8 cellular contexts compared by ENCODE assay signal in genomic region chr19:8487137-8487851, GRCh38. TPM values are rescaled to one million over a fixed set of nuclear protein-coding genes. Genes with fewer than 3 reads are reported as not detected.
DNase-seq lines count a peak whose midpoint lies in the region; ATAC-seq and TF ChIP-seq lines count a peak whose summit lies in the region.

No MANE protein-coding gene starts in this region.

- no peaks in the 10 kb centered on the region for H3K9me3 Mint-ChIP-seq in activated CD4-positive, alpha-beta T cell treated with anti-CD3 and anti-CD28 coated beads for 36 hours (ENCODE audit: low read depth)
- no peaks in the 10 kb centered on the region for H3K9me3 Mint-ChIP-seq in endothelial cell (ENCODE audit: unreplicated experiment)

- H3K36me3 Mint-ChIP-seq in activated CD4-positive, alpha-beta T cell treated with anti-CD3 and anti-CD28 coated beads for 36 hours (ENCODE audit: low read depth): peaks cover 63% of the 10 kb centered on the region
- H3K36me3 Mint-ChIP-seq in endothelial cell (ENCODE audit: low read depth, unreplicated experiment): peaks cover 51% of the 10 kb centered on the region

- intact Hi-C loops in activated CD4-positive, alpha-beta T cell treated with anti-CD3 and anti-CD28 coated beads for 36 hours (cut with DNase I, micrococcal nuclease): loop anchor here in 1 of 2 experiments (1.0 to 2.0 kb wide), 2 partner anchors 26 to 42 kb away; partner anchors contain the start of gene HNRNPM
- intact Hi-C loops in ovary (cut with DNase I): no loop called here

- no peak overlapping the region for H3K4me3 Mint-ChIP-seq in activated CD4-positive, alpha-beta T cell treated with anti-CD3 and anti-CD28 coated beads for 36 hours
- peak overlapping the region; percentile 71 for H3K4me3 Mint-ChIP-seq in endothelial cell (ENCODE audit: unreplicated experiment)

- no peaks in the 10 kb centered on the region for H3K27me3 ChIP-seq in ovary

- H3K4me3 ChIP-seq in ovary: no peak overlapping the region

- CTCF ChIA-PET in activated CD4-positive, alpha-beta T cell treated with anti-CD3 and anti-CD28 coated beads for 36 hours (lab: Charles Lee): interaction anchor here (0.5 to 1.7 kb wide), 11 partner anchors 14 to 154 kb away, joined by 3 to 10 read pairs (median 4); partner anchors contain the start of genes PRAM1 and ZNF414

- no peak for TF ChIP-seq EP300 in ovary (IDR thresholded peaks at IDR 0.05)

- peak overlapping the region; percentile 95 for H3K27ac Mint-ChIP-seq in activated CD4-positive, alpha-beta T cell treated with anti-CD3 and anti-CD28 coated beads for 36 hours
- H3K27ac Mint-ChIP-seq in endothelial cell (ENCODE audit: unreplicated experiment): peak overlapping the region; percentile 72

- H3K9me3 ChIP-seq in ovary: no peaks in the 10 kb centered on the region

- WGBS in ovary, 3 donors: 78 to 84% (median 81%) methylated on average over 13 of the region's 13 CpGs

- no peaks in the 10 kb centered on the region for H3K27me3 Mint-ChIP-seq in activated CD4-positive, alpha-beta T cell treated with anti-CD3 and anti-CD28 coated beads for 36 hours
- H3K27me3 Mint-ChIP-seq in endothelial cell (ENCODE audit: unreplicated experiment): peaks cover 21% of the 10 kb centered on the region

- ATAC-seq in HG02759 (IDR thresholded peaks at IDR 0.05; ENCODE audit: unreplicated experiment): peak; percentile 75
- peak; percentile 90 for ATAC-seq in activated CD4-positive, alpha-beta T cell treated with anti-CD3 and anti-CD28 coated beads for 36 hours

- peaks cover 38% of the 10 kb centered on the region for H3K4me1 Mint-ChIP-seq in activated CD4-positive, alpha-beta T cell treated with anti-CD3 and anti-CD28 coated beads for 36 hours
- H3K4me1 Mint-ChIP-seq in endothelial cell (ENCODE audit: unreplicated experiment): peaks cover 23% of the 10 kb centered on the region

- H3K36me3 ChIP-seq in ovary: no peaks in the 10 kb centered on the region

- TF ChIP-seq POLR2A in ovary (IDR thresholded peaks at IDR 0.05): no peak

- POLR2A ChIA-PET in activated CD4-positive, alpha-beta T cell treated with anti-CD3 and anti-CD28 coated beads for 36 hours (lab: Charles Lee): interaction anchor here (0.5 to 1.2 kb wide), 4 partner anchors 9 to 264 kb away, joined by 3 to 8 read pairs (median 4); partner anchors contain the start of gene ZNF414

- TF ChIP-seq CTCF in endothelial cell (IDR thresholded peaks at IDR 0.05; ENCODE audit: unreplicated experiment) (no peak), ovary (IDR thresholded peaks at IDR 0.05) (no peak)

- no peak overlapping the region for H3K27ac ChIP-seq in ovary

- H3K4me1 ChIP-seq in ovary (ENCODE audit: insufficient read depth): no peaks in the 10 kb centered on the region

- peak; percentile 85 for DNase-seq in activated CD4-positive, alpha-beta T cell treated with anti-CD3 and anti-CD28 coated beads for 36 hours
- DNase-seq in endothelial cell (ENCODE audit: low spot score): no peak
- DNase-seq in stimulated activated CD4-positive, alpha-beta T cell treated with anti-CD3 and anti-CD28 coated beads, Interleukin-1b, Interleukin-23, amount 100 ng/mL, for 48 hours: peak; percentile 70
- DNase-seq in ovary: no peak
- no peak for DNase-seq in iPS-NIHi7 (ENCODE audit: extremely low spot score)
- DNase-seq in NK-92 (lab: John Stamatoyannopoulos, UW; ENCODE audit: unreplicated experiment): no peak
- DNase-seq in NCI-H1436 (lab: John Stamatoyannopoulos, UW): no peak

RNA-seq across cellular contexts. Expression of gene PRAM1, which starts 15.1 kb away (rescaled TPM):
- 1 to 10 TPM in 1 of 2 experiments, under 1 TPM in 1; 0.90 to 1.1 TPM for total RNA-seq in activated CD4-positive, alpha-beta T cell treated with anti-CD3 and anti-CD28 coated beads for 36 hours
- total RNA-seq in endothelial cell (ENCODE audit: unreplicated experiment) (not detected), ovary (1 to 10 TPM in 4 of 7 donors, under 1 TPM in 3; 0.11 to 2.2 (median 1.4) TPM)
- polyA plus RNA-seq in ovary: under 1 TPM; 0.35 to 0.88 TPM

RNA-seq across cellular contexts. Expression of gene ZNF414, which starts 26.7 kb away (rescaled TPM):
- total RNA-seq in activated CD4-positive, alpha-beta T cell treated with anti-CD3 and anti-CD28 coated beads for 36 hours: 10 to 100 TPM; 21.0 to 23.7 TPM
- 22.9 TPM for total RNA-seq in endothelial cell (ENCODE audit: unreplicated experiment)
- 10 to 100 TPM; 20.9 to 49.7 (median 26.2) TPM for total RNA-seq in ovary
- polyA plus RNA-seq in ovary: 10 to 100 TPM in 1 of 2 donors, under 1 TPM in 1; 0.62 to 45.3 TPM

RNA-seq across cellular contexts. Expression of gene HNRNPM, which starts 42.5 kb away (rescaled TPM):
- 100 to 1,000 TPM; 250 to 304 TPM for total RNA-seq in activated CD4-positive, alpha-beta T cell treated with anti-CD3 and anti-CD28 coated beads for 36 hours
- 223 TPM for total RNA-seq in endothelial cell (ENCODE audit: unreplicated experiment)
- 100 to 1,000 TPM in 6 of 7 donors, 10 to 100 TPM in 1; 88.2 to 220 (median 180) TPM for total RNA-seq in ovary
- 100 to 1,000 TPM; 146 to 285 TPM for polyA plus RNA-seq in ovary

Comparison
In these comparisons a context has a peak if more than half of its experiments do, and no peak if none do; other contexts are left out.
1. DNase-seq: peak in activated CD4-positive, alpha-beta T cell treated with anti-CD3 and anti-CD28 coated beads for 36 hours (single experiment) and stimulated activated CD4-positive, alpha-beta T cell treated with anti-CD3 and anti-CD28 coated beads, Interleukin-1b, Interleukin-23, amount 100 ng/mL, for 48 hours (single experiment); none in endothelial cell (single experiment), ovary (0 of 5), iPS-NIHi7 (single experiment), NK-92 (single experiment) and NCI-H1436 (single experiment).